ENCODE assay signal across 8 cellular contexts in the genomic region with DNA sequence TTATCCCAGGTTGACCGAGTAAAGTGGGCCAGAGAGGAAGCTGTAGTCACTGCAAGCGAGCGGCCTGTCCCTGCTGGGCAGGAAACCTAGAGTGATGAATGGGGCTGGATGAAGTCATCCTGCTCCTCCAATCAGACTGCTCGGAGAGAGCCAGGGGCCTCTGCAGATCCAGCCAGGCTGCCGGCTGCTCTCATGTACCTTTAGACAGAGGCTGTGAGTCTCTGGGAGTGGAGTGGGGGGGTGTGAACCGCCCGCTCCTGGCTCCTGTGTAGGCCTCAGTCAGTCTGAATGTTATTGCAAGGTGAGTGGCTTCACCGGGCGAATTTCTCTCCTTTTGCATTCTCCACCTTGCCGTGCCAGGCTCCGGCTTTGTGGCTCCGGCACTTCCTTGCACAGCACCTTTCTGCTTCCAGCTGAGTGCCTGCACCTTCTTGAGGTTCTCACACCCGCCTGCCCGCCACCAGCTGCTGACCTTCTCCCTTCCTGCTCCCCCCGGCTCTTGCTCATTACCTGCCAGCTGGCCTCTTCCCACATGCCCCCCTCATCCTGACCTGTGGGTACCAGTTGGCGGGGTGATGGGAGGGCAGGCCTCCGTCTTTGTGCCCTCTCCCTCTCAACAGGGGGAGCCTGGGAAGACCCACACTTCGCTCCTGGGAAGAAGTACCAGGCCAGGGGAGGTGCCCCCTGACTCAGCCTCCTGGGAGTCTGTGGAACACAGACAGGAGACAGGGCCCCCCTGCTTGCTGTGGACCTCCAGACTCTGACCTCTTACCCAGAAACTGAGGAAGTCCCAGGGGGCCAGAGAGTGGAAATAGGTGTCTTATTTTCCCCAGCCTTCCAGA.
A peak's percentile ranks its signal among the peaks of the same experiment; 100 is the strongest.
DNase-seq lines count a peak whose midpoint lies in the region; ATAC-seq and TF ChIP-seq lines count a peak whose summit lies in the region.

No MANE protein-coding gene starts in this region.

- peaks cover 45% of the 10 kb centered on the region for H3K27me3 Mint-ChIP-seq in MCF 10A (ENCODE audit: insufficient read depth, unreplicated experiment)

- H3K4me3 Mint-ChIP-seq in MCF 10A (ENCODE audit: unreplicated experiment): no peak overlapping the region

- DNase-seq in left cardiac atrium (no peak), left ventricle myocardium superior (no peak), anterior cingulate cortex (lab: John Stamatoyannopoulos, UW) (peak in 54 of 58 donors; percentile 15 to 92 (median 64)), iPS DF 4.7 (ENCODE audit: extremely low read depth, low spot score) (peak; percentile 62), MCF 10A (ENCODE audit: unreplicated experiment) (no peak), T-helper 9 cell (no peak)
- DNase-seq in effector CD4-positive, alpha-beta T cell: no peak

- intact Hi-C loops in left cardiac atrium (cut with DNase I): loop anchor here (5.0 kb wide), 3 partner anchors 42 to 67 kb away; no protein-coding TSS in a partner anchor
- intact Hi-C loops in left ventricle myocardium superior (cut with micrococcal nuclease): loop anchor here (5.0 kb wide), 1 partner anchor 67 kb away; no protein-coding TSS in a partner anchor
- intact Hi-C loops in MCF 10A (cut with micrococcal nuclease): no loop called here

- H3K9me3 Mint-ChIP-seq in MCF 10A (ENCODE audit: unreplicated experiment): no peaks in the 10 kb centered on the region

- POLR2A ChIA-PET in MCF 10A (lab: Yijun Ruan, JAX): interaction anchor here (0.6 to 1.1 kb wide), 2 partner anchors 43 to 67 kb away, joined by 3 read pairs; no protein-coding TSS in a partner anchor

- CTCF ChIA-PET in MCF 10A (lab: Yijun Ruan, JAX): interaction anchor here (0.5 to 6.1 kb wide), 13 partner anchors 10 to 199 kb away, joined by 3 to 91 read pairs (median 4); no protein-coding TSS in a partner anchor

- H3K27ac Mint-ChIP-seq in MCF 10A (ENCODE audit: low read depth, unreplicated experiment): no peak overlapping the region

- BruUV-seq in MCF 10A (replicated peaks; lab: Mats Ljungman, UMichigan): no TSS peak

- TF ChIP-seq CTCF in MCF 10A (IDR thresholded peaks at IDR 0.05; ENCODE audit: unreplicated experiment): no peak

- H3K36me3 Mint-ChIP-seq in MCF 10A (ENCODE audit: insufficient read depth, unreplicated experiment): no peaks in the 10 kb centered on the region

- H3K4me1 Mint-ChIP-seq in MCF 10A (ENCODE audit: insufficient read depth, unreplicated experiment): peaks cover 6% of the 10 kb centered on the region

- peak; percentile 17 to 59 for ATAC-seq in left cardiac atrium
- no peak for ATAC-seq in left ventricle myocardium superior
- ATAC-seq in GM19395 (IDR thresholded peaks at IDR 0.05; ENCODE audit: unreplicated experiment): no peak

Comparison
In these comparisons a context has a peak if more than half of its experiments do, and no peak if none do; other contexts are left out.
1. ATAC-seq: peak in left cardiac atrium (2 of 2); none in left ventricle myocardium superior (single experiment) and GM19395 (single experiment).
2. DNase-seq: peak in anterior cingulate cortex (54 of 58) and iPS DF 4.7 (single experiment); none in left cardiac atrium (single experiment), left ventricle myocardium superior (single experiment), effector CD4-positive, alpha-beta T cell (single experiment), MCF 10A (single experiment) and T-helper 9 cell (single experiment).